ENCODE assay signal across 20 cellular contexts in genomic region chr20:41440882-41441281, GRCh38.
"Had no signal": no experiment of that assay in that cellular context is flagged by ENCODE, and none has a peak within 500 bp of the region (broad histone marks: within the 10 kb centered on the region; RNA-seq: fewer than 3 reads in every experiment).

No MANE protein-coding gene starts in this region.

- H3K27me3 Mint-ChIP-seq: activated CD4-positive, alpha-beta memory T cell treated with anti-CD3 and anti-CD28 coated beads for 36 hours; stimulated activated naive B cell treated with anti-CD40 and anti-IgM and Interleukin-4, amounts not matched to agents 10 μg/mL and 1 μg/mL and 100 μg/mL, for 72 hours had no signal

- DNase-seq: activated CD4-positive, alpha-beta memory T cell treated with anti-CD3 and anti-CD28 coated beads for 36 hours; activated CD4-positive, alpha-beta T cell treated with anti-CD3 and anti-CD28 coated beads for 1 hour; activated gamma-delta T cell; activated naive CD4-positive, alpha-beta T cell treated with anti-CD3 and anti-CD28 coated beads, Interleukin-2, amount 50 U/mL, for 16 hours; amniotic stem cell; cerebellar nuclear complex; cortex of kidney; endodermal cell; esophagus squamous epithelium; heart left ventricle; left cardiac atrium; occipital lobe; posterior cingulate gyrus; sigmoid colon; stimulated activated CD4-positive, alpha-beta T cell treated with anti-CD3 and anti-CD28 coated beads, Interleukin-15, amount 100 ng/mL, for 24 hours; stimulated activated naive B cell treated with anti-CD40 and anti-IgM and Interleukin-4, amounts not matched to agents 10 μg/mL and 1 μg/mL and 100 μg/mL, for 72 hours; transverse colon had no signal

- ATAC-seq: heart left ventricle; left cardiac atrium; stimulated activated naive B cell treated with anti-CD40 and anti-IgM and Interleukin-4, amounts not matched to agents 10 μg/mL and 1 μg/mL and 100 μg/mL, for 72 hours had no signal

- H3K4me1 Mint-ChIP-seq: endodermal cell, neural crest cell had no signal

- H3K27ac Mint-ChIP-seq: activated CD4-positive, alpha-beta memory T cell treated with anti-CD3 and anti-CD28 coated beads for 36 hours; endodermal cell; stimulated activated naive B cell treated with anti-CD40 and anti-IgM and Interleukin-4, amounts not matched to agents 10 μg/mL and 1 μg/mL and 100 μg/mL, for 72 hours had no signal

- H3K4me1 ChIP-seq: breast epithelium, esophagus squamous epithelium, sigmoid colon, transverse colon had no signal

- H3K27me3 ChIP-seq: breast epithelium, esophagus squamous epithelium, heart left ventricle, sigmoid colon, transverse colon had no signal

- H3K9me3 Mint-ChIP-seq: activated CD4-positive, alpha-beta memory T cell treated with anti-CD3 and anti-CD28 coated beads for 36 hours; endodermal cell; neural crest cell; stimulated activated naive B cell treated with anti-CD40 and anti-IgM and Interleukin-4, amounts not matched to agents 10 μg/mL and 1 μg/mL and 100 μg/mL, for 72 hours had no signal

- H3K9me3 ChIP-seq: breast epithelium, esophagus squamous epithelium, heart left ventricle, sigmoid colon, transverse colon had no signal

- H3K27ac ChIP-seq: breast epithelium, esophagus squamous epithelium, heart left ventricle, sigmoid colon, transverse colon had no signal

- H3K4me3 Mint-ChIP-seq: activated CD4-positive, alpha-beta memory T cell treated with anti-CD3 and anti-CD28 coated beads for 36 hours; endodermal cell; neural crest cell; stimulated activated naive B cell treated with anti-CD40 and anti-IgM and Interleukin-4, amounts not matched to agents 10 μg/mL and 1 μg/mL and 100 μg/mL, for 72 hours had no signal

- H3K4me3 ChIP-seq: breast epithelium, esophagus squamous epithelium, heart left ventricle, sigmoid colon, smooth muscle cell, transverse colon had no signal
